ENCODE assay signal across 14 cellular contexts in genomic region chr1:52769346-52770033, GRCh38.
"Had no signal": no experiment of that assay in that cellular context is flagged by ENCODE, and none has a peak within 500 bp of the region (broad histone marks: within the 10 kb centered on the region; RNA-seq: fewer than 3 reads in every experiment).

No MANE protein-coding gene starts in this region.

- H3K4me1 ChIP-seq: body of pancreas, parathyroid adenoma, transverse colon had no signal

- H3K4me3 Mint-ChIP-seq: naive B cell; stimulated activated memory B cell treated with anti-CD40 and anti-IgM and Interleukin-4, amounts not matched to agents 10 μg/mL and 1 μg/mL and 100 μg/mL, for 72 hours had no signal

- H3K4me3 ChIP-seq: body of pancreas, lung, transverse colon had no signal

- H3K9ac ChIP-seq: parathyroid adenoma had no signal

- H3K79me2 ChIP-seq: parathyroid adenoma had no signal

- H3K27ac Mint-ChIP-seq: stimulated activated memory B cell treated with anti-CD40 and anti-IgM and Interleukin-4, amounts not matched to agents 10 μg/mL and 1 μg/mL and 100 μg/mL, for 72 hours had no signal

- H3K9me3 ChIP-seq: body of pancreas, transverse colon had no signal

- ATAC-seq: body of pancreas; stimulated activated memory B cell treated with anti-CD40 and anti-IgM and Interleukin-4, amounts not matched to agents 10 μg/mL and 1 μg/mL and 100 μg/mL, for 72 hours had no signal

- H3K27me3 Mint-ChIP-seq: naive B cell; stimulated activated memory B cell treated with anti-CD40 and anti-IgM and Interleukin-4, amounts not matched to agents 10 μg/mL and 1 μg/mL and 100 μg/mL, for 72 hours had no signal

- H3K4me1 Mint-ChIP-seq: stimulated activated memory B cell treated with anti-CD40 and anti-IgM and Interleukin-4, amounts not matched to agents 10 μg/mL and 1 μg/mL and 100 μg/mL, for 72 hours had no signal

- H3K27ac ChIP-seq: body of pancreas, parathyroid adenoma, transverse colon had no signal

- H2AFZ ChIP-seq: parathyroid adenoma had no signal

- H3K9me3 Mint-ChIP-seq: stimulated activated memory B cell treated with anti-CD40 and anti-IgM and Interleukin-4, amounts not matched to agents 10 μg/mL and 1 μg/mL and 100 μg/mL, for 72 hours had no signal

- DNase-seq: activated CD4-positive, alpha-beta T cell treated with anti-CD3 and anti-CD28 coated beads, Interleukin-2, amount 50 U/mL, for 4 hours; activated CD4-positive, CD25-positive, alpha-beta regulatory T cell treated with anti-CD3 and anti-CD28 coated beads, Interleukin-2, amount 50 U/mL, for 72 hours; activated naive CD4-positive, alpha-beta T cell treated with anti-CD3 and anti-CD28 coated beads, Interleukin-2, amount 50 U/mL, for 16 hours; activated T-cell treated with anti-CD3 and anti-CD28 coated beads, Interleukin-2, amount 50 U/mL, for 1 hour; body of pancreas; dermis blood vessel endothelial cell; hippocampal formation; kidney glomerular epithelial cell; midbrain; naive B cell; transverse colon had no signal

- H3K27me3 ChIP-seq: body of pancreas, transverse colon had no signal
